In the genomic region with DNA sequence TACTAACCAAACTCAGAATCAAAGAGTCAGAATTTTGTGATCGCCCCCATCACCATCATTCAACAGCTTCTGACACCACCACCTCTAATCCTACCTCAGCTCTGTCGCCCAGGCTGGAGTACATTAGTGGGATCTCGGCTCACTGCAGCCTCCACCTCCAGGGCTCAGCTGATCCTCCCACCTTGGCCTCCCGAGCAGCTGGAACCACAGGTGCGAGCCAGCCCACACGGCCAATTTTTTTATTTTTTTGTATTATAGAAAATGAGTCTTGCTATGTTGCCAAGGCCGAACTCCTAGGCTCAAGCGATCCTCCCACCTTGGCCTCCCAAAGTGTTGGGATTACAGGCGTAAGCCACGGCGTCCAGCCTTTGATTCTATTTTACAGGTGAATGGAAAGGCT, we compare ENCODE assay signal across 8 cellular contexts.
DNase-seq lines count a peak whose midpoint lies in the region; ATAC-seq, FAIRE-seq and TF ChIP-seq lines count a peak whose summit lies in the region.

No MANE protein-coding gene starts in this region.

- CTCF ChIA-PET in endothelial cell of umbilical vein (lab: Charles Lee) = interaction anchor here (0.8 to 0.9 kb wide), 2 partner anchors 31 to 92 kb away, joined by 3 to 4 read pairs; no protein-coding TSS in a partner anchor

- FAIRE-seq in endothelial cell of umbilical vein (lab: Jason Lieb, UNC) (no peak), urothelium cell line (lab: Jason Lieb, UNC) (no peak)

- H3K27me3 ChIP-seq in HUES48 (ENCODE audit: control insufficient read depth, insufficient read depth, low read length) = peaks cover 60% of the 10 kb centered on the region
- H3K27me3 ChIP-seq in endothelial cell of umbilical vein (ENCODE audit: control insufficient read depth in 2 of 2, insufficient read depth in 2 of 2, low read length in 2 of 2) = no peaks in the 10 kb centered on the region

- BruUV-seq in endothelial cell of umbilical vein (replicated peaks; lab: Mats Ljungman, UMichigan) = no TSS peak

- DNase-seq in endothelial cell of umbilical vein (ENCODE audit: low read depth, low spot score) = no peak
- no peak for DNase-seq in nephron progenitor cell
- DNase-seq in stimulated activated CD8-positive, alpha-beta memory T cell treated with anti-CD3 and anti-CD28 coated beads, Interleukin-4, amount 100 ng/mL, for 48 hours = no peak
- DNase-seq in hypothalamus (lab: John Stamatoyannopoulos, UW) = no peak
- DNase-seq in urothelium cell line (ENCODE audit: low spot score) = no peak
- no peak for DNase-seq in mucosa of descending colon

- H3K27me3 Mint-ChIP-seq in nephron progenitor cell (ENCODE audit: low read depth, poor library complexity) = peaks cover 9% of the 10 kb centered on the region

- H3K4me3 Mint-ChIP-seq in nephron progenitor cell = peak overlapping the region; percentile 33

- H3K9ac ChIP-seq in HUES48 (ENCODE audit: low read depth, low read length) (no peak overlapping the region), endothelial cell of umbilical vein (replicated peaks; ENCODE audit: extremely low read depth, insufficient read depth, low read length) (no peak overlapping the region)

- TF ChIP-seq POLR2A in endothelial cell of umbilical vein (IDR thresholded peaks at IDR 0.05; ENCODE audit: low read depth, low read length) = no peak

- H2AFZ ChIP-seq in endothelial cell of umbilical vein (ENCODE audit: low read depth, low read length) = peak overlapping the region; percentile 95

- H3K27ac Mint-ChIP-seq in nephron progenitor cell = no peak overlapping the region

- no peaks in the 10 kb centered on the region for H4K20me1 ChIP-seq in endothelial cell of umbilical vein (replicated peaks; ENCODE audit: control insufficient read depth, extremely low read depth, insufficient read depth, low read length)

- no peaks in the 10 kb centered on the region for H3K36me3 ChIP-seq in HUES48 (ENCODE audit: control insufficient read depth, insufficient read depth, low read length)
- no peaks in the 10 kb centered on the region for H3K36me3 ChIP-seq in endothelial cell of umbilical vein (ENCODE audit: control insufficient read depth in 2 of 2, extremely low read depth in 1 of 2, insufficient read depth in 2 of 2, low read length in 2 of 2)
- no peaks in the 10 kb centered on the region for H3K36me3 ChIP-seq in mucosa of descending colon (ENCODE audit: low read depth)

- no peaks in the 10 kb centered on the region for H3K9me1 ChIP-seq in endothelial cell of umbilical vein (replicated peaks; ENCODE audit: control insufficient read depth, extremely low read depth, insufficient read depth, low read length)

- H3K9me3 ChIP-seq in HUES48 (ENCODE audit: control insufficient read depth, insufficient read depth, low read length) (no peaks in the 10 kb centered on the region; the same call in 1 of the 2 replicates), endothelial cell of umbilical vein (replicated peaks; ENCODE audit: control insufficient read depth, insufficient read depth, low read length) (no peaks in the 10 kb centered on the region), mucosa of descending colon (no peaks in the 10 kb centered on the region)

- POLR2A ChIA-PET in endothelial cell of umbilical vein (lab: Charles Lee) = no interaction called here

- no peaks in the 10 kb centered on the region for H3K79me2 ChIP-seq in endothelial cell of umbilical vein (ENCODE audit: control insufficient read depth, insufficient read depth, low read length)

- H3K4me1 Mint-ChIP-seq in nephron progenitor cell = peaks cover 16% of the 10 kb centered on the region

- peaks cover 18% of the 10 kb centered on the region for H3K4me1 ChIP-seq in HUES48 (ENCODE audit: control insufficient read depth, insufficient read depth, low read length)
- H3K4me1 ChIP-seq in endothelial cell of umbilical vein (ENCODE audit: control insufficient read depth, extremely low read depth, insufficient read depth, low read length) = peaks cover 13% of the 10 kb centered on the region
- peaks cover 4% of the 10 kb centered on the region for H3K4me1 ChIP-seq in mucosa of descending colon (ENCODE audit: low read depth)

- no peak for ATAC-seq in mucosa of descending colon

- H3K4me2 ChIP-seq in endothelial cell of umbilical vein (ENCODE audit: insufficient read depth, low read length) = peak overlapping the region; percentile 68

- H3K27ac ChIP-seq in 22Rv1 = peak overlapping the region; percentile 44; the same call in 1 of the 2 replicates
- H3K27ac ChIP-seq in HUES48 (ENCODE audit: low read depth, low read length) = peak overlapping the region; percentile 81
- H3K27ac ChIP-seq in endothelial cell of umbilical vein (ENCODE audit: insufficient read depth, low read depth, low read length) = peak overlapping the region; percentile 2

- dilution Hi-C loops in endothelial cell of umbilical vein (cut with MboI; ENCODE audit: extremely low pct_ligation_motif_present, low sequenced_read_pairs) = no loop called here

- peaks cover 8% of the 10 kb centered on the region for H3K9me3 Mint-ChIP-seq in nephron progenitor cell

- peaks cover 5% of the 10 kb centered on the region for H3K36me3 Mint-ChIP-seq in nephron progenitor cell (ENCODE audit: low read depth)

- TF ChIP-seq CTCF in 22Rv1 (IDR thresholded peaks at IDR 0.05) (no peak), endothelial cell of umbilical vein (IDR thresholded peaks at IDR 0.05; ENCODE audit: extremely low read depth in 1 of 2, insufficient read depth in 1 of 2, low read depth in 1 of 2, low read length in 2 of 2) (no peak), nephron progenitor cell (IDR thresholded peaks at IDR 0.05) (no peak), mucosa of descending colon (IDR thresholded peaks at IDR 0.05) (no peak)

- intact Hi-C loops in endothelial cell of umbilical vein (cut with micrococcal nuclease) = loop anchor here (1.0 to 10.0 kb wide), 5 partner anchors 89 to 657 kb away; no protein-coding TSS in a partner anchor
- intact Hi-C loops in mucosa of descending colon (cut with DNase I, micrococcal nuclease) = no loop called here

- H3K4me3 ChIP-seq in HUES48 (ENCODE audit: low read depth, low read length) = peak overlapping the region; percentile 52
- peak overlapping the region in 2 of 3 experiments; percentile 25 to 36 for H3K4me3 ChIP-seq in endothelial cell of umbilical vein (replicated peaks in 1 of 3; ENCODE audit: insufficient read depth in 1 of 3, low read depth in 1 of 3, low read length in 3 of 3)
- no peak overlapping the region for H3K4me3 ChIP-seq in mucosa of descending colon

TF ChIP-seq in endothelial cell of umbilical vein, 7 proteins besides CTCF, POLR2A, EP300 and RAD21:
- TF ChIP-seq FOS (IDR thresholded peaks at IDR 0.05; ENCODE audit: borderline replicate concordance, insufficient read depth, low read length) (no peak), MYC (IDR thresholded peaks at IDR 0.05; ENCODE audit: low read depth, low read length) (no peak), JUN (IDR thresholded peaks at IDR 0.05; ENCODE audit: borderline replicate concordance, insufficient read depth, insufficient read length, low read depth) (no peak), EZH2 (IDR thresholded peaks at IDR 0.05; ENCODE audit: borderline replicate concordance, low read depth, low read length, severe bottlenecking) (no peak), MAX (IDR thresholded peaks at IDR 0.05; ENCODE audit: insufficient read depth, insufficient read length) (no peak), POLR2AphosphoS5 (IDR thresholded peaks at IDR 0.05; ENCODE audit: insufficient read depth, low read depth, low read length) (no peak), GATA2 (IDR thresholded peaks at IDR 0.05; ENCODE audit: insufficient read depth, insufficient read length, low read depth, low read length) (no peak)

Comparison
In these comparisons a context has a peak if more than half of its experiments do, and no peak if none do; other contexts are left out.
1. H3K27ac ChIP-seq: peak in every context shown above with its lines; median percentile 81 in HUES48; 44 in 22Rv1; 2 in endothelial cell of umbilical vein.